34 cellular contexts compared by ENCODE assay signal in genomic region chr15:56176996-56177395, GRCh38.
DNase-seq lines count a peak whose midpoint lies in the region; ATAC-seq, FAIRE-seq and TF ChIP-seq lines count a peak whose summit lies in the region.
"Had no signal": no experiment of that assay in that cellular context is flagged by ENCODE, and none has a peak within 500 bp of the region (broad histone marks: within the 10 kb centered on the region; RNA-seq: fewer than 3 reads in every experiment).

No MANE protein-coding gene starts in this region.

- H3K56ac ChIP-seq in IMR-90 (ENCODE audit: extremely low read depth, insufficient read depth, low read length) = no peak overlapping the region

- no TSS peak for BruUV-seq in IMR-90 (replicated peaks; lab: Mats Ljungman, UMichigan)

- ATAC-seq in IMR-90 (ENCODE audit: low read depth) = no peak
- no peak for ATAC-seq in GM19452 (IDR thresholded peaks at IDR 0.05; ENCODE audit: unreplicated experiment)
- ATAC-seq: foreskin keratinocyte, GM12878, heart right ventricle, HepG2 had no signal

- no peaks in the 10 kb centered on the region for H3K9me3 ChIP-seq in IMR-90 (ENCODE audit: control insufficient read depth, insufficient read depth, low read length)
- H3K9me3 ChIP-seq: adrenal gland, esophagus muscularis mucosa, suprapubic skin, upper lobe of left lung had no signal

- peaks cover 16% of the 10 kb centered on the region; the same call in 1 of the 2 replicates for H4K20me1 ChIP-seq in IMR-90 (ENCODE audit: insufficient read depth, low read length)

- peak; percentile 36 for FAIRE-seq in bronchial epithelial cell (lab: Jason Lieb, UNC)
- FAIRE-seq: GM12878, HepG2 had no signal

- POLR2A ChIA-PET in IMR-90 (lab: Charles Lee; ENCODE audit: unreplicated experiment) = no interaction called here

- H3K4me3 ChIP-seq in IMR-90 (ENCODE audit: insufficient read depth, low read depth, low read length) (no peak overlapping the region), bronchial epithelial cell (ENCODE audit: low read depth, low read length) (no peak overlapping the region)
- H3K4me3 ChIP-seq: adrenal gland, esophagus muscularis mucosa, GM12878, heart right ventricle, SK-N-MC, suprapubic skin, upper lobe of left lung had no signal

- H2AK5ac ChIP-seq in IMR-90 (ENCODE audit: low read depth, low read length) = no peak overlapping the region

- peaks cover 20 to 45% of the 10 kb centered on the region in 2 experiments for H3K79me1 ChIP-seq in IMR-90 (ENCODE audit: low read depth in 1 of 2, low read length in 2 of 2)

- H3K4me1 ChIP-seq in IMR-90 (ENCODE audit: control insufficient read depth, insufficient read depth, low read length) = no peaks in the 10 kb centered on the region
- H3K4me1 ChIP-seq: adrenal gland, foreskin keratinocyte, suprapubic skin had no signal

- H3K4me2 ChIP-seq in IMR-90 (ENCODE audit: low read depth, low read length) = no peak overlapping the region

- no peak overlapping the region for H2AK9ac ChIP-seq in IMR-90 (replicated peaks; ENCODE audit: low read depth, low read length, poor library complexity)

- CTCF ChIA-PET in IMR-90 (lab: Yijun Ruan, JAX) = interaction anchor here (0.6 kb wide), 1 partner anchor 12 kb away, joined by 6 read pairs; no protein-coding TSS in a partner anchor

- 100% methylated on average over 2 of the region's 4 CpGs; no CpG with 5 or more reads in 1 of the 2 experiments for WGBS in IMR-90 (ENCODE audit: extremely low coverage in 2 of 2, insufficient read length in 1 of 2), 2 experiments

- no peak overlapping the region for H3K4ac ChIP-seq in IMR-90 (ENCODE audit: low read depth, low read length)

- 0 out of 2 replicates have a peak, but pooled peaks cover 2% of the 10 kb centered on the region for H3K9me1 ChIP-seq in IMR-90 (ENCODE audit: insufficient read depth, low read length)

- no peak overlapping the region for H2BK15ac ChIP-seq in IMR-90 (ENCODE audit: low read depth, low read length)

- H3K36me3 ChIP-seq in IMR-90 (ENCODE audit: control insufficient read depth, insufficient read depth, low read length) = peaks cover 4% of the 10 kb centered on the region; the same call in 1 of the 2 replicates
- no peaks in the 10 kb centered on the region for H3K36me3 ChIP-seq in bronchial epithelial cell (ENCODE audit: control insufficient read depth, insufficient read depth, low read length)

- TF ChIP-seq CTCF in IMR-90 (conservative IDR thresholded peaks at IDR 0.05; ENCODE audit: low read depth, low read length) = no peak
- TF ChIP-seq CTCF in bronchial epithelial cell (IDR thresholded peaks at IDR 0.05; ENCODE audit: insufficient read depth, low read length, severe bottlenecking) = no peak

- H3K18ac ChIP-seq in IMR-90 (ENCODE audit: low read depth, low read length) = no peak overlapping the region

- H4K91ac ChIP-seq in IMR-90 (ENCODE audit: insufficient read depth, low read depth, low read length) = no peak overlapping the region

- H4K5ac ChIP-seq in IMR-90 (ENCODE audit: low read depth, low read length) = no peak overlapping the region

- H2AFZ ChIP-seq in IMR-90 (replicated peaks; ENCODE audit: low read length, poor library complexity) = no peak overlapping the region

- intact Hi-C loops in IMR-90 (cut with micrococcal nuclease) = no loop called here

- in situ Hi-C loops in IMR-90 (cut with MboI; ENCODE audit: low sequenced_read_pairs) = no loop called here

- H3K27me3 ChIP-seq in IMR-90 (ENCODE audit: control insufficient read depth, insufficient read depth, low read length) = no peaks in the 10 kb centered on the region
- H3K27me3 ChIP-seq in bronchial epithelial cell (ENCODE audit: control insufficient read depth, insufficient read depth, low read length) = no peaks in the 10 kb centered on the region
- H3K27me3 ChIP-seq: adrenal gland, esophagus muscularis mucosa, foreskin keratinocyte, heart right ventricle, suprapubic skin, upper lobe of left lung had no signal

- TF ChIP-seq POLR2A in IMR-90 (IDR thresholded peaks at IDR 0.05; ENCODE audit: low read depth, low read length) = no peak

- no peak overlapping the region for H3K9ac ChIP-seq in IMR-90 (ENCODE audit: low read depth, low read length)

- DNase-seq in DMS53 (lab: John Stamatoyannopoulos, UW) = peak; percentile 10
- no peak for DNase-seq in DMS53 treated with DMSO at 0.1 percent for 48 hours (lab: John Stamatoyannopoulos, UW; ENCODE audit: unreplicated experiment)
- no peak for DNase-seq in IMR-90
- DNase-seq in bronchial epithelial cell (ENCODE audit: low read depth) = peak; percentile 27
- peak; percentile 3 for DNase-seq in renal cortical epithelial cell (ENCODE audit: low read depth)
- no peak for DNase-seq in retina
- DNase-seq in NCI-H524 (lab: John Stamatoyannopoulos, UW) = no peak
- DNase-seq: activated CD4-positive, alpha-beta memory T cell treated with anti-CD3 and anti-CD28 coated beads for 36 hours; activated naive CD4-positive, alpha-beta T cell treated with Interleukin-2 at 50 U/mL for 16 hours; adrenal gland; cerebellar nuclear complex; dermis blood vessel endothelial cell; EL; endodermal cell; foreskin keratinocyte; H7; heart right ventricle; naive B cell; NCI-H1048; NCI-H187; NCI-H446 treated with DMSO at 0.1 percent for 48 hours; NCI-H82; nucleus accumbens; stimulated activated CD4-positive, alpha-beta T cell treated with anti-CD3 and anti-CD28 coated beads, Interleukin-15, amount 100 ng/mL, for 24 hours; stimulated activated CD4-positive, alpha-beta T cell treated with anti-CD3 and anti-CD28 coated beads, Interleukin-4, amount 100 ng/mL, for 4 hours; T-helper 1 cell; upper lobe of left lung had no signal

- peak overlapping the region; percentile 10; the same call in 1 of the 2 replicates for H2BK20ac ChIP-seq in IMR-90 (ENCODE audit: low read depth, low read length)

- H3K14ac ChIP-seq in IMR-90 (replicated peaks; ENCODE audit: low read depth, low read length) = no peak overlapping the region

- dilution Hi-C loops in IMR-90 (cut with HindIII; ENCODE audit: low sequenced_read_pairs, unreplicated experiment) = no loop called here

- no peak overlapping the region for H3K27ac ChIP-seq in IMR-90 (ENCODE audit: insufficient read depth, low read length)
- H3K27ac ChIP-seq: 22Rv1, adrenal gland, esophagus muscularis mucosa, foreskin keratinocyte, heart right ventricle, SK-N-MC, suprapubic skin, upper lobe of left lung had no signal

- H2BK120ac ChIP-seq in IMR-90 (ENCODE audit: low read depth, low read length) = no peak overlapping the region

- H3K23ac ChIP-seq in IMR-90 (ENCODE audit: low read depth, low read length) = no peak overlapping the region

- TF ChIP-seq RAD21 in IMR-90 (IDR thresholded peaks at IDR 0.05; ENCODE audit: low read length) = no peak

- H2BK5ac ChIP-seq in IMR-90 (ENCODE audit: low read depth, low read length, poor library complexity, severe bottlenecking) = no peak overlapping the region

- no peak overlapping the region for H4K8ac ChIP-seq in IMR-90 (ENCODE audit: low read depth in 2 of 2, low read length in 2 of 2)

TF ChIP-seq in IMR-90, 13 proteins besides CTCF, POLR2A, EP300 and RAD21:
- TF ChIP-seq RCOR1 (IDR thresholded peaks at IDR 0.05; ENCODE audit: insufficient replicate concordance, low read length) = no peak

Comparison
In these comparisons a context has a peak if more than half of its experiments do, and no peak if none do; other contexts are left out.
1. DNase-seq: peak in DMS53 (single experiment), bronchial epithelial cell (single experiment) and renal cortical epithelial cell (single experiment); none in DMS53 treated with DMSO at 0.1 percent for 48 hours (single experiment), IMR-90 (single experiment), retina (single experiment) and NCI-H524 (0 of 2).